ENCODE assay signal across 14 cellular contexts in genomic region chr9:109859447-109859846, GRCh38.
DNase-seq lines count a peak whose midpoint lies in the region; ATAC-seq and TF ChIP-seq lines count a peak whose summit lies in the region.
"Had no signal": no experiment of that assay in that cellular context is flagged by ENCODE, and none has a peak within 500 bp of the region (broad histone marks: within the 10 kb centered on the region; RNA-seq: fewer than 3 reads in every experiment).

No MANE protein-coding gene starts in this region.

- no peak overlapping the region for H3K9ac ChIP-seq in neural progenitor cell

- no peak overlapping the region for H2AFZ ChIP-seq in neural progenitor cell (replicated peaks)

- no peak for DNase-seq in GM12864 (ENCODE audit: low read depth)
- no peak for DNase-seq in LNCaP clone FGC (ENCODE audit: low read depth)
- peak in 1 of 2 donors; percentile 16 for DNase-seq in cardiac fibroblast (ENCODE audit: low read depth in 2 of 2)
- DNase-seq in neural progenitor cell (ENCODE audit: low spot score), result no peak
- DNase-seq in NCI-H128 (lab: John Stamatoyannopoulos, UW; ENCODE audit: unreplicated experiment), result no peak
- DNase-seq: activated CD4-positive, alpha-beta T cell treated with anti-CD3 and anti-CD28 coated beads for 36 hours; MG63; NCI-H524 treated with DMSO at 0.1 percent for 48 hours; occipital lobe; stomach had no signal

- H3K4me3 ChIP-seq in GM12864 (ENCODE audit: low read depth, low read length) (no peak overlapping the region), LNCaP clone FGC (ENCODE audit: low read depth, low read length) (no peak overlapping the region), cardiac fibroblast (replicated peaks in 1 of 2; ENCODE audit: low read depth in 2 of 2, low read length in 2 of 2) (no peak overlapping the region), neural progenitor cell (no peak overlapping the region)
- H3K4me3 ChIP-seq: lung, MG63, SK-N-MC, stomach had no signal

- no peaks in the 10 kb centered on the region for H3K9me3 Mint-ChIP-seq in neural progenitor cell

- H3K36me3 Mint-ChIP-seq in neural progenitor cell, result no peaks in the 10 kb centered on the region

- no peak overlapping the region for H3K4me3 Mint-ChIP-seq in neural progenitor cell
- H3K4me3 Mint-ChIP-seq: activated CD4-positive, alpha-beta T cell treated with anti-CD3 and anti-CD28 coated beads for 36 hours had no signal

- H3K4me2 ChIP-seq in neural progenitor cell, result no peak overlapping the region

- no peak overlapping the region for H3K27ac ChIP-seq in neural progenitor cell
- H3K27ac ChIP-seq: SK-N-MC, stomach had no signal

- no peaks in the 10 kb centered on the region for H3K27me3 ChIP-seq in neural progenitor cell
- H3K27me3 ChIP-seq: stomach had no signal

- peaks cover 12% of the 10 kb centered on the region for H3K4me1 Mint-ChIP-seq in neural progenitor cell
- H3K4me1 Mint-ChIP-seq: activated CD4-positive, alpha-beta T cell treated with anti-CD3 and anti-CD28 coated beads for 36 hours had no signal

- H3K9me3 ChIP-seq in neural progenitor cell (ENCODE audit: low read depth), result no peaks in the 10 kb centered on the region
- H3K9me3 ChIP-seq: MG63, stomach had no signal

- no peaks in the 10 kb centered on the region for H4K20me1 ChIP-seq in neural progenitor cell (ENCODE audit: low read depth)

- no peaks in the 10 kb centered on the region for H3K36me3 ChIP-seq in neural progenitor cell
- H3K36me3 ChIP-seq: MG63, stomach had no signal

- ATAC-seq in GM18909 (IDR thresholded peaks at IDR 0.05; ENCODE audit: poor library complexity, unreplicated experiment) (no peak), HG03520 (IDR thresholded peaks at IDR 0.05; ENCODE audit: unreplicated experiment) (no peak)
- ATAC-seq: activated CD4-positive, alpha-beta T cell treated with anti-CD3 and anti-CD28 coated beads for 36 hours had no signal

- no peak overlapping the region for H3K27ac Mint-ChIP-seq in neural progenitor cell
- H3K27ac Mint-ChIP-seq: activated CD4-positive, alpha-beta T cell treated with anti-CD3 and anti-CD28 coated beads for 36 hours had no signal

- H3K27me3 Mint-ChIP-seq in neural progenitor cell (ENCODE audit: insufficient read depth, low read depth), result no peaks in the 10 kb centered on the region

- H3K79me2 ChIP-seq in neural progenitor cell (ENCODE audit: low read depth), result no peaks in the 10 kb centered on the region

- peaks cover 12% of the 10 kb centered on the region for H3K4me1 ChIP-seq in neural progenitor cell
- H3K4me1 ChIP-seq: stomach had no signal

- TF ChIP-seq CTCF in GM12864 (IDR thresholded peaks at IDR 0.05; ENCODE audit: low read depth, low read length, missing control alignments) (peak; percentile 28), LNCaP clone FGC (IDR thresholded peaks at IDR 0.05; ENCODE audit: control insufficient read depth, extremely low read depth, insufficient read depth) (peak; percentile 35), cardiac fibroblast (IDR thresholded peaks at IDR 0.05; ENCODE audit: low read depth, low read length) (peak; percentile 53), neural progenitor cell (IDR thresholded peaks at IDR 0.05) (peak; percentile 14)

- no peaks in the 10 kb centered on the region for H3F3A ChIP-seq in neural progenitor cell (ENCODE audit: low read depth)
